In the genomic region with DNA sequence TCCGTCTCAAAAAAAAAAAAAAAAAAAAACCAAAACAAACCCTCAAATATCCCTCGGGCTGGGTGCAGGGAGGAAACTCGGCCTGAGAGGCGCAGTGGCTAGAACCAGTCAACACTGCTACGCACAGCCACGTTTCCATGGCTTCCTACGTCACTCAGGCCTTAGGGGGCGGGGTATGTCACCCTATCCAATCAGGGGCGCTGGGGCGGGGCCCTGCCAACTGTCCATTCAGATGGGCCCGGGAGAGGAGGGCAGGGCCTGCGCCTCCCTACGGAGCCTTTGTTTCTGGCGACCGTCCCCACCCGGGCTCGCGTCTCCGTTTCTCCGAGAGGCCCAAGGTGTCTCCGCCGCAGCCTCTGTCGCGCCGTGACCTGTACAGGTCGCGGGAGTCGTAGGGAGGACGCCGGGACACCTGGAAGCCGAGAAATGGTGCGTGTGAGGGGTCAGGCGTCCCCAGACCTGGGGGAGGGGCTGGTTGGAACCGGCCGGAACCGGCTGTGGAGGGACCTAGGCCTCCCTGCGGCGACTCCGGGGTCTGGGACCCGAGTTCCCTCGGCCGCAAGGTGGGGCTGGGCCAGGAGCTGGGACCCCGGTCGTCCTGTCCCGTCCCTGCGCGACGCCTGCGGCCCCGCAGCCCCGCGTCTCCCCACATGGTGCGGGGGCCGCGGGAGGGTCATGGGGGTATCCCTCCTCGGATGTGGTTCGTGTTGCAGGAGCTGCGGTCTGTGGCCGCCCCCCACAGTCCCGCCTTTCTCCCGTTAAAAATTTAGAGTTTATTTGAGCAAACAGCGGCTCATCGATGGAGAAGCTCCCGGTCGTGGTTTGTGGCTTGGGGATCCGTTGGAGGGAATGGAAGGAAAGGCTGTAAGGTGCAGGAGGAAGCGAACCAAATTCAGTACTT, we compare ENCODE assay signal across 8 cellular contexts. TPM values are rescaled to one million over a fixed set of nuclear protein-coding genes. Genes with fewer than 3 reads are reported as not detected.
DNase-seq lines count a peak whose midpoint lies in the region; ATAC-seq and TF ChIP-seq lines count a peak whose summit lies in the region.

ZNF627 (plus strand) TSS at position 282 of the 901 bp plus-strand sequence; CDS start at position 427, 145 bp downstream.

- H3K27ac Mint-ChIP-seq in nephron progenitor cell, result peak within 1 kb of the TSS; percentile 99
- peak within 1 kb of the TSS; percentile 95 for H3K27ac Mint-ChIP-seq in stimulated activated naive CD8-positive, alpha-beta T cell treated with anti-CD3 and anti-CD28 coated beads, Interleukin-15, amount 100 ng/mL, for 72 hours

- ATAC-seq in RWPE2 (ENCODE audit: low read depth), result peak; percentile 99
- ATAC-seq in stimulated activated naive CD8-positive, alpha-beta T cell treated with anti-CD3 and anti-CD28 coated beads, Interleukin-15, amount 100 ng/mL, for 72 hours, result peak; percentile 100

- H3K36me3 ChIP-seq in RWPE2 (ENCODE audit: low read depth), result peaks cover 34% of the 10 kb centered on the region

- peaks cover 52% of the 10 kb centered on the region for H3K9me3 Mint-ChIP-seq in nephron progenitor cell
- H3K9me3 Mint-ChIP-seq in stimulated activated naive CD8-positive, alpha-beta T cell treated with anti-CD3 and anti-CD28 coated beads, Interleukin-15, amount 100 ng/mL, for 72 hours, result no peaks in the 10 kb centered on the region

- TF ChIP-seq CTCF in RWPE2 (IDR thresholded peaks at IDR 0.05; ENCODE audit: poor library complexity, severe bottlenecking) (no peak), nephron progenitor cell (IDR thresholded peaks at IDR 0.05) (no peak)

- peak within 1 kb of the TSS; percentile 61 for H3K27ac ChIP-seq in RWPE2 (ENCODE audit: poor library complexity, severe bottlenecking)

- no peaks in the 10 kb centered on the region for H3K27me3 ChIP-seq in RWPE2 (ENCODE audit: insufficient read depth, poor library complexity, severe bottlenecking)

- peak within 1 kb of the TSS; percentile 96 for H3K4me3 ChIP-seq in RWPE2 (ENCODE audit: severe bottlenecking)

- DNase-seq in ELR (ENCODE audit: low read depth), result peak; percentile 99
- peak; percentile 99 for DNase-seq in H4 (ENCODE audit: low spot score)
- DNase-seq in LoVo (ENCODE audit: low spot score), result peak; percentile 99
- peak; percentile 97 for DNase-seq in RWPE2 (ENCODE audit: low spot score)
- DNase-seq in activated effector memory CD4-positive, alpha-beta T cell treated with anti-CD3 and anti-CD28 coated beads, Interleukin-2, amount 50 U/mL, for 16 hours, result peak; percentile 99
- DNase-seq in fibroblast of the conjunctiva (ENCODE audit: low read depth), result peak; percentile 96
- DNase-seq in nephron progenitor cell, result peak; percentile 96
- peak; percentile 95 to 98 for DNase-seq in stimulated activated naive CD8-positive, alpha-beta T cell treated with anti-CD3 and anti-CD28 coated beads, Interleukin-15, amount 100 ng/mL, for 72 hours

- peaks cover 9% of the 10 kb centered on the region for H3K27me3 Mint-ChIP-seq in nephron progenitor cell (ENCODE audit: low read depth, poor library complexity)
- no peaks in the 10 kb centered on the region for H3K27me3 Mint-ChIP-seq in stimulated activated naive CD8-positive, alpha-beta T cell treated with anti-CD3 and anti-CD28 coated beads, Interleukin-15, amount 100 ng/mL, for 72 hours

- peaks cover 49% of the 10 kb centered on the region for H3K36me3 Mint-ChIP-seq in nephron progenitor cell (ENCODE audit: low read depth)

- no peaks in the 10 kb centered on the region for H3K9me3 ChIP-seq in RWPE2 (ENCODE audit: severe bottlenecking)

- H3K4me3 Mint-ChIP-seq in nephron progenitor cell, result peak within 1 kb of the TSS; percentile 95
- peak within 1 kb of the TSS; percentile 89 to 98 for H3K4me3 Mint-ChIP-seq in stimulated activated naive CD8-positive, alpha-beta T cell treated with anti-CD3 and anti-CD28 coated beads, Interleukin-15, amount 100 ng/mL, for 72 hours

- H3K4me1 ChIP-seq in RWPE2 (ENCODE audit: insufficient read depth, poor library complexity, severe bottlenecking), result peaks cover 4% of the 10 kb centered on the region

- peaks cover 12% of the 10 kb centered on the region for H3K4me1 Mint-ChIP-seq in nephron progenitor cell
- peaks cover 46% of the 10 kb centered on the region for H3K4me1 Mint-ChIP-seq in stimulated activated naive CD8-positive, alpha-beta T cell treated with anti-CD3 and anti-CD28 coated beads, Interleukin-15, amount 100 ng/mL, for 72 hours

RNA-seq across cellular contexts. Expression of gene ZNF627, which starts in this region (rescaled TPM):
- 13.0 and 18.8 TPM in 2 replicates for total RNA-seq in H4 (2014; rRNA removed; shearing (Covaris generic))

Comparison
In these comparisons a context has a peak if more than half of its experiments do, and no peak if none do; other contexts are left out.
1. Peak in every context shown above with its lines: DNase-seq, ATAC-seq, H3K4me3 ChIP-seq and H3K27ac ChIP-seq.